In genomic region chr4:133147365-133147821, GRCh38 we compare ENCODE assay signal across 8 cellular contexts. TPM values are rescaled to one million over a fixed set of nuclear protein-coding genes. Genes with fewer than 3 reads are reported as not detected.
DNase-seq lines count a peak whose midpoint lies in the region; ATAC-seq and TF ChIP-seq lines count a peak whose summit lies in the region.

No MANE protein-coding gene starts in this region.

- H3K27me3 ChIP-seq in NT2/D1 (ENCODE audit: insufficient read depth, insufficient read length): peaks cover 21% of the 10 kb centered on the region

- H3K4me3 Mint-ChIP-seq in natural killer cell: no peak overlapping the region

- H3K4me1 Mint-ChIP-seq in natural killer cell: peaks cover 0 to 8% of the 10 kb centered on the region in 2 donors

- TF ChIP-seq CTCF in foreskin fibroblast (IDR thresholded peaks at IDR 0.05; ENCODE audit: low read depth, low read length) (no peak), natural killer cell (IDR thresholded peaks at IDR 0.05) (no peak)

- no peaks in the 10 kb centered on the region for H3K36me3 ChIP-seq in NT2/D1 (ENCODE audit: insufficient read depth, insufficient read length, low read length)

- H3K36me3 Mint-ChIP-seq in natural killer cell: peaks cover 17% of the 10 kb centered on the region

- H3K4me3 ChIP-seq in NT2/D1 (ENCODE audit: insufficient read length, low read depth): peak overlapping the region; percentile 24
- peak overlapping the region; percentile 54 to 61 for H3K4me3 ChIP-seq in foreskin fibroblast (ENCODE audit: low read depth in 1 of 2, low read length in 2 of 2)

- peaks cover 6% of the 10 kb centered on the region; the same call in 1 of the 2 replicates for H3K9me3 ChIP-seq in NT2/D1 (ENCODE audit: insufficient read depth, low read length)

- peaks cover 32 to 56% of the 10 kb centered on the region in 2 donors for H3K27me3 Mint-ChIP-seq in natural killer cell (ENCODE audit: low read depth in 2 of 2)

- intact Hi-C loops in natural killer cell (cut with micrococcal nuclease): no loop called here

- H3K9ac ChIP-seq in NT2/D1 (ENCODE audit: insufficient read length, low read depth): no peak overlapping the region

- peak; percentile 9 for DNase-seq in EH (ENCODE audit: low read depth)
- DNase-seq in NT2/D1 (ENCODE audit: low read depth, low spot score): no peak
- DNase-seq in foreskin fibroblast: peak in 1 of 2 donors; percentile 19
- peak; percentile 69 for DNase-seq in retina
- no peak for DNase-seq in HT-29 (ENCODE audit: low spot score)
- DNase-seq in stimulated activated naive CD8-positive, alpha-beta T cell treated with anti-CD3 and anti-CD28 coated beads, Interleukin-15, Interleukin-2, amounts not matched to agents 100 U/mL and 50 U/mL, for 24 hours: no peak
- DNase-seq in NCI-H146 (lab: John Stamatoyannopoulos, UW): no peak
- DNase-seq in natural killer cell: no peak

- no peaks in the 10 kb centered on the region for H3K4me1 ChIP-seq in NT2/D1 (ENCODE audit: insufficient read depth, insufficient read length)

- H3K27ac Mint-ChIP-seq in natural killer cell: no peak overlapping the region

- H3K9me3 Mint-ChIP-seq in natural killer cell: peaks cover 0 to 8% of the 10 kb centered on the region in 2 donors

- ATAC-seq in stimulated activated naive CD8-positive, alpha-beta T cell treated with anti-CD3 and anti-CD28 coated beads, Interleukin-15, Interleukin-2, amounts not matched to agents 100 U/mL and 50 U/mL, for 24 hours: no peak
- ATAC-seq in natural killer cell: no peak

RNA-seq across cellular contexts. Expression of gene PCDH10, which starts 1.7 kb away (rescaled TPM):
- not detected in 2 replicates for total RNA-seq in HT-29 (2014; rRNA removed; shearing (Covaris generic))
- total RNA-seq in natural killer cell: not detected

Comparison
In these comparisons a context has a peak if more than half of its experiments do, and no peak if none do; other contexts are left out.
1. DNase-seq: peak in EH (single experiment) and retina (single experiment); none in NT2/D1 (single experiment), HT-29 (single experiment), stimulated activated naive CD8-positive, alpha-beta T cell treated with anti-CD3 and anti-CD28 coated beads, Interleukin-15, Interleukin-2, amounts not matched to agents 100 U/mL and 50 U/mL, for 24 hours (single experiment), NCI-H146 (single experiment) and natural killer cell (single experiment).